9 cellular contexts compared by ENCODE assay signal in genomic region chr9:14251146-14252071, GRCh38.
DNase-seq lines count a peak whose midpoint lies in the region; ATAC-seq, FAIRE-seq and TF ChIP-seq lines count a peak whose summit lies in the region.
"Had no signal": no experiment of that assay in that cellular context is flagged by ENCODE, and none has a peak within 500 bp of the region (broad histone marks: within the 10 kb centered on the region; RNA-seq: fewer than 3 reads in every experiment).

No MANE protein-coding gene starts in this region.

- peaks cover 13% of the 10 kb centered on the region for H3F3A ChIP-seq in SK-N-SH (replicated peaks; ENCODE audit: insufficient read depth)

- no peak overlapping the region for H3K4me3 ChIP-seq in SK-N-SH (ENCODE audit: low read depth in 2 of 2, low read length in 1 of 2)

- CTCF ChIA-PET in SK-N-SH (lab: Yijun Ruan, JAX) = no interaction called here
- CTCF ChIA-PET in activated CD4-positive, alpha-beta memory T cell treated with anti-CD3 and anti-CD28 coated beads, Interleukin-2, amount 10 ng/mL, durations not matched to agents 7 days and 5 days (lab: Charles Lee) = no interaction called here

- peak in 1 of 2 experiments; percentile 46; a peak in 1 of 4 replicates for TF ChIP-seq EP300 in SK-N-SH (IDR thresholded peaks at IDR 0.05; ENCODE audit: borderline replicate concordance in 1 of 2, low read depth in 1 of 2, low read length in 1 of 2)

- intact Hi-C loops in posterior cingulate gyrus (cut with DNase I) = no loop called here
- intact Hi-C loops in activated T-helper 2 cell treated with anti-CD3 and anti-CD28 coated beads, Interferon-gamma antibody, Interleukin-2, Interleukin-4, amounts not matched to agents 10 μg/mL and 5 μg/mL and 100 μg/mL, durations not matched to agents 14 hours and 24 hours and 36 hours (cut with micrococcal nuclease) = no loop called here

- H3K9me3 Mint-ChIP-seq in activated T-helper 2 cell treated with anti-CD3 and anti-CD28 coated beads, Interferon-gamma antibody, Interleukin-2, Interleukin-4, amounts not matched to agents 10 μg/mL and 5 μg/mL and 100 μg/mL, durations not matched to agents 14 hours and 24 hours and 36 hours = no peaks in the 10 kb centered on the region
- H3K9me3 Mint-ChIP-seq in activated CD4-positive, alpha-beta memory T cell treated with anti-CD3 and anti-CD28 coated beads, Interleukin-2, amount 10 ng/mL, durations not matched to agents 7 days and 5 days = no peaks in the 10 kb centered on the region

- no peaks in the 10 kb centered on the region for H3K9me3 ChIP-seq in SK-N-SH

- no peaks in the 10 kb centered on the region for H3K36me3 Mint-ChIP-seq in activated T-helper 2 cell treated with anti-CD3 and anti-CD28 coated beads, Interferon-gamma antibody, Interleukin-2, Interleukin-4, amounts not matched to agents 10 μg/mL and 5 μg/mL and 100 μg/mL, durations not matched to agents 14 hours and 24 hours and 36 hours (ENCODE audit: low read depth)
- no peaks in the 10 kb centered on the region for H3K36me3 Mint-ChIP-seq in activated CD4-positive, alpha-beta memory T cell treated with anti-CD3 and anti-CD28 coated beads, Interleukin-2, amount 10 ng/mL, durations not matched to agents 7 days and 5 days (ENCODE audit: low read depth)
- H3K36me3 Mint-ChIP-seq: naive B cell had no signal

- peak overlapping the region; percentile 17; the same call in 1 of the 2 replicates for H3K9ac ChIP-seq in SK-N-SH

- TF ChIP-seq RAD21 in SK-N-SH (IDR thresholded peaks at IDR 0.05; ENCODE audit: low read length) = no peak

- H3K4me1 Mint-ChIP-seq in activated T-helper 2 cell treated with anti-CD3 and anti-CD28 coated beads, Interferon-gamma antibody, Interleukin-2, Interleukin-4, amounts not matched to agents 10 μg/mL and 5 μg/mL and 100 μg/mL, durations not matched to agents 14 hours and 24 hours and 36 hours (ENCODE audit: low read depth) = no peaks in the 10 kb centered on the region
- no peaks in the 10 kb centered on the region for H3K4me1 Mint-ChIP-seq in activated CD4-positive, alpha-beta memory T cell treated with anti-CD3 and anti-CD28 coated beads, Interleukin-2, amount 10 ng/mL, durations not matched to agents 7 days and 5 days
- H3K4me1 Mint-ChIP-seq: naive B cell had no signal

- FAIRE-seq in H54 (lab: Jason Lieb, UNC) = peak; percentile 99

- peaks cover 7% of the 10 kb centered on the region; the same call in 1 of the 2 replicates for H4K20me1 ChIP-seq in SK-N-SH (ENCODE audit: insufficient read depth)

- peaks cover 14 to 17% of the 10 kb centered on the region in 2 experiments; a peak in 3 of 4 replicates for H3K4me1 ChIP-seq in SK-N-SH (ENCODE audit: control insufficient read depth in 1 of 2, insufficient read depth in 2 of 2, low read depth in 1 of 2, low read length in 1 of 2)

- H2AFZ ChIP-seq in SK-N-SH (ENCODE audit: low read depth) = no peak overlapping the region

- H3K9me2 ChIP-seq in SK-N-SH = no peaks in the 10 kb centered on the region

- peak overlapping the region; percentile 54 for H3K4me2 ChIP-seq in SK-N-SH

- 38% methylated on average over 10 of the region's 10 CpGs for WGBS in SK-N-SH (ENCODE audit: low lambda C conversion rate)

- TF ChIP-seq CTCF in SK-N-SH (IDR thresholded peaks at IDR 0.05) = no peak

- H3K27me3 Mint-ChIP-seq in activated T-helper 2 cell treated with anti-CD3 and anti-CD28 coated beads, Interferon-gamma antibody, Interleukin-2, Interleukin-4, amounts not matched to agents 10 μg/mL and 5 μg/mL and 100 μg/mL, durations not matched to agents 14 hours and 24 hours and 36 hours (ENCODE audit: low read depth) = no peaks in the 10 kb centered on the region
- H3K27me3 Mint-ChIP-seq in activated CD4-positive, alpha-beta memory T cell treated with anti-CD3 and anti-CD28 coated beads, Interleukin-2, amount 10 ng/mL, durations not matched to agents 7 days and 5 days = no peaks in the 10 kb centered on the region
- H3K27me3 Mint-ChIP-seq: naive B cell had no signal

- peak; percentile 30 for DNase-seq in H54 (ENCODE audit: insufficient read length, low spot score)
- no peak for DNase-seq in SK-N-SH
- peak; percentile 81 for DNase-seq in globus pallidus (ENCODE audit: low spot score)
- peak; percentile 46 to 92 (median 66) for DNase-seq in posterior cingulate gyrus
- no peak for DNase-seq in activated T-helper 2 cell treated with anti-CD3 and anti-CD28 coated beads, Interferon-gamma antibody, Interleukin-2, Interleukin-4, amounts not matched to agents 10 μg/mL and 5 μg/mL and 100 μg/mL, durations not matched to agents 14 hours and 24 hours and 36 hours (ENCODE audit: low spot score)
- DNase-seq in effector CD4-positive, alpha-beta T cell = no peak
- no peak for DNase-seq in activated CD4-positive, alpha-beta memory T cell treated with anti-CD3 and anti-CD28 coated beads, Interleukin-2, amount 10 ng/mL, durations not matched to agents 7 days and 5 days
- DNase-seq: naive B cell had no signal

- no peak for TF ChIP-seq POLR2A in H54 (IDR thresholded peaks at IDR 0.05; ENCODE audit: low read depth, low read length)

- H3K27me3 ChIP-seq in SK-N-SH (ENCODE audit: insufficient read depth) = no peaks in the 10 kb centered on the region

- no peak overlapping the region for H3K27ac Mint-ChIP-seq in activated T-helper 2 cell treated with anti-CD3 and anti-CD28 coated beads, Interferon-gamma antibody, Interleukin-2, Interleukin-4, amounts not matched to agents 10 μg/mL and 5 μg/mL and 100 μg/mL, durations not matched to agents 14 hours and 24 hours and 36 hours
- no peak overlapping the region for H3K27ac Mint-ChIP-seq in activated CD4-positive, alpha-beta memory T cell treated with anti-CD3 and anti-CD28 coated beads, Interleukin-2, amount 10 ng/mL, durations not matched to agents 7 days and 5 days
- H3K27ac Mint-ChIP-seq: naive B cell had no signal

- H3K27ac ChIP-seq in SK-N-SH (ENCODE audit: low read depth in 2 of 2, low read length in 1 of 2) = peak overlapping the region; percentile 52 to 53; a peak in 3 of 4 replicates

- peaks cover 0 to 7% of the 10 kb centered on the region in 2 experiments for H3K36me3 ChIP-seq in SK-N-SH (replicated peaks in 1 of 2; ENCODE audit: control insufficient read depth in 1 of 2, insufficient read depth in 2 of 2, low read length in 1 of 2)

- no peak for ATAC-seq in HG03439 (IDR thresholded peaks at IDR 0.05; ENCODE audit: unreplicated experiment)

- POLR2A ChIA-PET in SK-N-SH (lab: Yijun Ruan, JAX) = no interaction called here
- POLR2A ChIA-PET in activated CD4-positive, alpha-beta memory T cell treated with anti-CD3 and anti-CD28 coated beads, Interleukin-2, amount 10 ng/mL, durations not matched to agents 7 days and 5 days (lab: Charles Lee) = no interaction called here

- peaks cover 80% of the 10 kb centered on the region for H3K79me2 ChIP-seq in SK-N-SH (ENCODE audit: insufficient read depth)

- H3K4me3 Mint-ChIP-seq in activated T-helper 2 cell treated with anti-CD3 and anti-CD28 coated beads, Interferon-gamma antibody, Interleukin-2, Interleukin-4, amounts not matched to agents 10 μg/mL and 5 μg/mL and 100 μg/mL, durations not matched to agents 14 hours and 24 hours and 36 hours (ENCODE audit: low read depth) = no peak overlapping the region
- no peak overlapping the region for H3K4me3 Mint-ChIP-seq in activated CD4-positive, alpha-beta memory T cell treated with anti-CD3 and anti-CD28 coated beads, Interleukin-2, amount 10 ng/mL, durations not matched to agents 7 days and 5 days
- H3K4me3 Mint-ChIP-seq: naive B cell had no signal

TF ChIP-seq in SK-N-SH, 30 proteins besides CTCF, POLR2A, EP300 and RAD21 (continues in another document):
- peak; percentile 95 for TF ChIP-seq NFIC (IDR thresholded peaks at IDR 0.05; ENCODE audit: borderline replicate concordance)
- TF ChIP-seq IRF3 (IDR thresholded peaks at IDR 0.05; ENCODE audit: low read depth, low read length) = no peak
- TF ChIP-seq JUND (IDR thresholded peaks at IDR 0.05) = peak; percentile 34; the same call in 1 of the 2 replicates
- TF ChIP-seq MAX (IDR thresholded peaks at IDR 0.05; ENCODE audit: low read depth) = peak; percentile 61; the same call in 1 of the 2 replicates
- TF ChIP-seq TEAD4 (IDR thresholded peaks at IDR 0.05; ENCODE audit: borderline replicate concordance, insufficient read depth) = peak; percentile 25; the same call in 1 of the 2 replicates
- TF ChIP-seq SIN3A (IDR thresholded peaks at IDR 0.05; ENCODE audit: borderline replicate concordance, low read depth, low read length) = peak; percentile 61; the same call in 1 of the 2 replicates
- no peak for TF ChIP-seq USF2 (IDR thresholded peaks at IDR 0.05; ENCODE audit: borderline replicate concordance, low read depth, low read length)
- peak; percentile 90 for TF ChIP-seq PBX3 (IDR thresholded peaks at IDR 0.05)

Comparison
In these comparisons a context has a peak if more than half of its experiments do, and no peak if none do; other contexts are left out.
1. DNase-seq: peak in H54 (single experiment), globus pallidus (single experiment) and posterior cingulate gyrus (10 of 10); none in SK-N-SH (single experiment), activated T-helper 2 cell treated with anti-CD3 and anti-CD28 coated beads, Interferon-gamma antibody, Interleukin-2, Interleukin-4, amounts not matched to agents 10 μg/mL and 5 μg/mL and 100 μg/mL, durations not matched to agents 14 hours and 24 hours and 36 hours (single experiment), effector CD4-positive, alpha-beta T cell (single experiment) and activated CD4-positive, alpha-beta memory T cell treated with anti-CD3 and anti-CD28 coated beads, Interleukin-2, amount 10 ng/mL, durations not matched to agents 7 days and 5 days (single experiment).